ENCODE assay signal across 16 cellular contexts in the genomic region with DNA sequence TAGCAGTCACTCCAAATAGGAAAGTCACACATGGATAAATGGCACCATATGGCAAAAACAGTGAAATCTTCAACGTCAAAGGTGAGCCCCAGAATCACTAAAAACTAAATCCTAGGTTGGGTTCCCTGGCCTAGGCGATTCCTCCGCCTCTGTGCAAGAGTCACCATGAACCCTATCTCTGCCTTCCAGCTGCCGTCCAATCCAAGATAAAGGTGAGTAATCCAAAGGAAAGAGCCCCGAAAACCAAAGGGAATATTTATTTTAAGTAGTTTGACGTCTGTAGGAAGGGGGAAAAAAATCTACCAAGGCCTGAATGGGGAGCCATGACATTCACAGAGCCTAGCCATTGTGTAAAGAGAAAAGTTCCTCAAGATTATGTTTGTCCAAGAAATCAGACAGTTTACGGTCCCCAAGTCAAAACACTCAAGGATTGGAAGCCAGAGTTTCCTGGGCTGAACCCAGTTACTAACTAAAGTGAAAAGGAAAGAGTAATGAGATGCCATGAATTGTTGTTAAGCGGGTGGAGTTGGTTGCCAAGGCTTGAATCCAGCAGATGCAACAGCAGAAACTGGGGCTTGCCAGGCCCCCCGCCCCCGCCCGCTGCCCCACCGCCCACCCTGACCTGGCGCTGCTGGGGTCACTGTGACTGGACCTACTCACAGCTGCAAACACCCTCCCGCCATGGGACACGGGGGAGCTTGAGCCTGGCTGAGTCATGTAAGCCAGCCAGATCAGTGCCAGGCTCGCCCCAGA. TPM values are rescaled to one million over a fixed set of nuclear protein-coding genes. Genes with fewer than 3 reads are reported as not detected.
DNase-seq lines count a peak whose midpoint lies in the region; ATAC-seq and TF ChIP-seq lines count a peak whose summit lies in the region.
"Had no signal": no experiment of that assay in that cellular context is flagged by ENCODE, and none has a peak within 500 bp of the region (broad histone marks: within the 10 kb centered on the region; RNA-seq: fewer than 3 reads in every experiment).

No MANE protein-coding gene starts in this region.

- H2AFZ ChIP-seq in GM23338, result no peak overlapping the region
- H2AFZ ChIP-seq: PC-9 had no signal

- ATAC-seq in naive thymus-derived CD4-positive, alpha-beta T cell, result no peak
- ATAC-seq in GM23338, result no peak
- ATAC-seq in HG02970 (IDR thresholded peaks at IDR 0.05; ENCODE audit: low FRiP score, unreplicated experiment), result no peak
- no peak for ATAC-seq in GM21576 (IDR thresholded peaks at IDR 0.05; ENCODE audit: unreplicated experiment)

- POLR2A ChIA-PET in naive thymus-derived CD4-positive, alpha-beta T cell (lab: Charles Lee), result interaction anchor here (0.7 to 18.7 kb wide), 18 partner anchors 9 to 454 kb away, joined by 3 to 546 read pairs (median 16); no protein-coding TSS in a partner anchor

- no peak overlapping the region for H3K27ac ChIP-seq in right atrium auricular region
- H3K27ac ChIP-seq in naive thymus-derived CD4-positive, alpha-beta T cell (ENCODE audit: low read depth, low read length), result peak overlapping the region; percentile 73
- H3K27ac ChIP-seq in GM23338 (ENCODE audit: low read depth), result no peak overlapping the region
- H3K27ac ChIP-seq: cardiac muscle cell, PC-9 had no signal

- H3K4me3 Mint-ChIP-seq in activated T-helper 1 cell treated with anti-CD3 and anti-CD28 coated beads, Interleukin-12 subunit alpha, Interleukin-12 subunit beta, Interleukin-2, Interleukin-4 antibody, amounts not matched to agents 30 ng/mL and 10 ng/mL and 1 ng/mL, durations not matched to agents 14 hours and 24 hours and 36 hours, result peak overlapping the region; percentile 76
- H3K4me3 Mint-ChIP-seq in naive thymus-derived CD4-positive, alpha-beta T cell, result peak overlapping the region; percentile 74 to 89 (median 80)
- H3K4me3 Mint-ChIP-seq in GM23338, result no peak overlapping the region

- H3K4me3 ChIP-seq in right atrium auricular region (no peak overlapping the region), GM23338 (no peak overlapping the region)
- H3K4me3 ChIP-seq in naive thymus-derived CD4-positive, alpha-beta T cell (ENCODE audit: low read length), result no peak overlapping the region
- H3K4me3 ChIP-seq: cardiac muscle cell, PC-9 had no signal

- H3K79me2 ChIP-seq in GM23338 (replicated peaks; ENCODE audit: insufficient read depth), result no peaks in the 10 kb centered on the region

- H3K9me3 Mint-ChIP-seq in activated T-helper 1 cell treated with anti-CD3 and anti-CD28 coated beads, Interleukin-12 subunit alpha, Interleukin-12 subunit beta, Interleukin-2, Interleukin-4 antibody, amounts not matched to agents 30 ng/mL and 10 ng/mL and 1 ng/mL, durations not matched to agents 14 hours and 24 hours and 36 hours, result no peaks in the 10 kb centered on the region
- H3K9me3 Mint-ChIP-seq in naive thymus-derived CD4-positive, alpha-beta T cell, result peaks cover 0 to 2% (median 0%) of the 10 kb centered on the region in 11 donors
- no peaks in the 10 kb centered on the region for H3K9me3 Mint-ChIP-seq in GM23338

- H4K20me1 ChIP-seq in GM23338 (replicated peaks; ENCODE audit: insufficient read depth), result no peaks in the 10 kb centered on the region

- intact Hi-C loops in cardiac septum (cut with DNase I), result loop anchor here (5.0 kb wide), 2 partner anchors 70 to 160 kb away; no protein-coding TSS in a partner anchor
- intact Hi-C loops in activated T-helper 1 cell treated with anti-CD3 and anti-CD28 coated beads, Interleukin-12 subunit alpha, Interleukin-12 subunit beta, Interleukin-2, Interleukin-4 antibody, amounts not matched to agents 30 ng/mL and 10 ng/mL and 1 ng/mL, durations not matched to agents 14 hours and 24 hours and 36 hours (cut with micrococcal nuclease), result no loop called here
- intact Hi-C loops in naive thymus-derived CD4-positive, alpha-beta T cell (cut with micrococcal nuclease), result no loop called here

- H3K4me1 ChIP-seq in right atrium auricular region (no peaks in the 10 kb centered on the region), GM23338 (ENCODE audit: insufficient read depth) (peaks cover 27% of the 10 kb centered on the region)
- peaks cover 68 to 94% of the 10 kb centered on the region in 2 donors for H3K4me1 ChIP-seq in naive thymus-derived CD4-positive, alpha-beta T cell (ENCODE audit: control insufficient read depth in 2 of 2, insufficient read depth in 2 of 2, low read length in 2 of 2)
- H3K4me1 ChIP-seq: BE2C had no signal

- peaks cover 100% of the 10 kb centered on the region for H3K4me1 Mint-ChIP-seq in activated T-helper 1 cell treated with anti-CD3 and anti-CD28 coated beads, Interleukin-12 subunit alpha, Interleukin-12 subunit beta, Interleukin-2, Interleukin-4 antibody, amounts not matched to agents 30 ng/mL and 10 ng/mL and 1 ng/mL, durations not matched to agents 14 hours and 24 hours and 36 hours (ENCODE audit: low read depth)
- peaks cover 76 to 100% (median 99%) of the 10 kb centered on the region in 7 donors for H3K4me1 Mint-ChIP-seq in naive thymus-derived CD4-positive, alpha-beta T cell
- peaks cover 41% of the 10 kb centered on the region for H3K4me1 Mint-ChIP-seq in GM23338

- no peak overlapping the region for H3K4me2 ChIP-seq in GM23338
- H3K4me2 ChIP-seq: PC-9 had no signal

- H3F3A ChIP-seq in GM23338 (replicated peaks; ENCODE audit: low read depth), result no peaks in the 10 kb centered on the region

- H3K9me2 ChIP-seq in GM23338 (ENCODE audit: insufficient read depth), result no peaks in the 10 kb centered on the region

- H3K27ac Mint-ChIP-seq in activated T-helper 1 cell treated with anti-CD3 and anti-CD28 coated beads, Interleukin-12 subunit alpha, Interleukin-12 subunit beta, Interleukin-2, Interleukin-4 antibody, amounts not matched to agents 30 ng/mL and 10 ng/mL and 1 ng/mL, durations not matched to agents 14 hours and 24 hours and 36 hours, result peak overlapping the region; percentile 97
- H3K27ac Mint-ChIP-seq in naive thymus-derived CD4-positive, alpha-beta T cell, result peak overlapping the region; percentile 95 to 100 (median 98)
- H3K27ac Mint-ChIP-seq in GM23338, result no peak overlapping the region

- H3K36me3 Mint-ChIP-seq in activated T-helper 1 cell treated with anti-CD3 and anti-CD28 coated beads, Interleukin-12 subunit alpha, Interleukin-12 subunit beta, Interleukin-2, Interleukin-4 antibody, amounts not matched to agents 30 ng/mL and 10 ng/mL and 1 ng/mL, durations not matched to agents 14 hours and 24 hours and 36 hours (ENCODE audit: low read depth), result peaks cover 3% of the 10 kb centered on the region
- H3K36me3 Mint-ChIP-seq in naive thymus-derived CD4-positive, alpha-beta T cell, result peaks cover 0 to 1% (median 0%) of the 10 kb centered on the region in 5 donors
- H3K36me3 Mint-ChIP-seq in GM23338 (ENCODE audit: low read depth), result no peaks in the 10 kb centered on the region

- no peaks in the 10 kb centered on the region for H3K36me3 ChIP-seq in right atrium auricular region
- H3K36me3 ChIP-seq in naive thymus-derived CD4-positive, alpha-beta T cell (ENCODE audit: control insufficient read depth in 2 of 3, insufficient read depth in 3 of 3, low read length in 3 of 3), result no peaks in the 10 kb centered on the region
- no peaks in the 10 kb centered on the region for H3K36me3 ChIP-seq in GM23338 (ENCODE audit: insufficient read depth)
- H3K36me3 ChIP-seq: BE2C, cardiac muscle cell, neutrophil had no signal

- TF ChIP-seq CTCF in right atrium auricular region (IDR thresholded peaks at IDR 0.05) (no peak), GM23338 (conservative IDR thresholded peaks at IDR 0.05; ENCODE audit: low read depth in 2 of 2) (no peak)

- no peaks in the 10 kb centered on the region for H3K27me3 Mint-ChIP-seq in activated T-helper 1 cell treated with anti-CD3 and anti-CD28 coated beads, Interleukin-12 subunit alpha, Interleukin-12 subunit beta, Interleukin-2, Interleukin-4 antibody, amounts not matched to agents 30 ng/mL and 10 ng/mL and 1 ng/mL, durations not matched to agents 14 hours and 24 hours and 36 hours (ENCODE audit: insufficient read depth)
- no peaks in the 10 kb centered on the region for H3K27me3 Mint-ChIP-seq in naive thymus-derived CD4-positive, alpha-beta T cell
- H3K27me3 Mint-ChIP-seq in GM23338 (ENCODE audit: insufficient read depth, low read depth, poor library complexity), result peaks cover 8% of the 10 kb centered on the region

- no peaks in the 10 kb centered on the region for H3K27me3 ChIP-seq in right atrium auricular region
- no peaks in the 10 kb centered on the region for H3K27me3 ChIP-seq in naive thymus-derived CD4-positive, alpha-beta T cell (ENCODE audit: control insufficient read depth in 2 of 2, insufficient read depth in 2 of 2, low read length in 2 of 2)
- H3K27me3 ChIP-seq in GM23338 (ENCODE audit: insufficient read depth), result no peaks in the 10 kb centered on the region
- H3K27me3 ChIP-seq: BE2C, neutrophil had no signal

- DNase-seq in right atrium auricular region (ENCODE audit: low spot score) (peak; percentile 57), cardiac septum (ENCODE audit: low spot score) (no peak), NCI-H345 treated with DMSO at 0.1 percent for 48 hours (lab: John Stamatoyannopoulos, UW; ENCODE audit: unreplicated experiment) (no peak), GM23338 (ENCODE audit: low spot score) (no peak)
- no peak for DNase-seq in activated T-helper 1 cell treated with anti-CD3 and anti-CD28 coated beads, Interleukin-12 subunit alpha, Interleukin-12 subunit beta, Interleukin-2, Interleukin-4 antibody, amounts not matched to agents 30 ng/mL and 10 ng/mL and 1 ng/mL, durations not matched to agents 14 hours and 24 hours and 36 hours (ENCODE audit: low spot score)
- no peak for DNase-seq in naive thymus-derived CD4-positive, alpha-beta T cell
- DNase-seq: activated CD4-positive, CD25-positive, alpha-beta regulatory T cell treated with anti-CD3 and anti-CD28 coated beads, Interleukin-2, amount 50 U/mL, for 72 hours; BE2C; DMS79 treated with DMSO at 0.1 percent for 48 hours; NCI-H1105; NCI-H446; PC-9 had no signal

- no peaks in the 10 kb centered on the region for H3K9me3 ChIP-seq in right atrium auricular region
- H3K9me3 ChIP-seq in naive thymus-derived CD4-positive, alpha-beta T cell (ENCODE audit: control insufficient read depth in 2 of 3, low read length in 3 of 3), result no peaks in the 10 kb centered on the region
- H3K9me3 ChIP-seq: BE2C, neutrophil had no signal

- CTCF ChIA-PET in naive thymus-derived CD4-positive, alpha-beta T cell (lab: Charles Lee), result interaction anchor here (1.1 to 7.6 kb wide), 7 partner anchors 17 to 455 kb away, joined by 6 to 148 read pairs (median 17); no protein-coding TSS in a partner anchor

TF ChIP-seq in GM23338, 12 proteins besides CTCF, POLR2A, EP300 and RAD21 (continues in another document):
- TF ChIP-seq ZNF114 (CRISPR knock-in tag; IDR thresholded peaks at IDR 0.05), result no peak

RNA-seq across cellular contexts. Expression of a gene that starts 39.7 kb away (rescaled TPM):
- total RNA-seq in right atrium auricular region, result 10 to 100 TPM; 37.9 to 46.6 TPM
- total RNA-seq in cardiac septum, result 54.2 TPM
- 609 and 619 TPM in 2 replicates for total RNA-seq in activated T-helper 1 cell treated with anti-CD3 and anti-CD28 coated beads, Interleukin-12 subunit alpha, Interleukin-12 subunit beta, Interleukin-2, Interleukin-4 antibody, amounts not matched to agents 30 ng/mL and 10 ng/mL and 1 ng/mL, durations not matched to agents 14 hours and 24 hours and 36 hours
- 100 to 1,000 TPM; 659 to 871 (median 773) TPM for total RNA-seq in naive thymus-derived CD4-positive, alpha-beta T cell
- 100 to 1,000 TPM; 514 to 634 TPM for polyA plus RNA-seq in naive thymus-derived CD4-positive, alpha-beta T cell
- 49.0 and 52.6 TPM in 2 replicates for total RNA-seq in GM23338 (2014; rRNA removed; shearing (Covaris generic))
- polyA plus RNA-seq in GM23338 (2016; fragmentation: Nextera tagmentation; extraction: Ambion mirVana), result 25.2 and 25.6 TPM in 2 replicates

Comparison
In these comparisons a context has a peak if more than half of its experiments do, and no peak if none do; other contexts are left out.
1. RNA of a gene that starts 39.7 kb away (total RNA-seq): 659 to 871 TPM in naive thymus-derived CD4-positive, alpha-beta T cell and 609 to 619 TPM in activated T-helper 1 cell treated with anti-CD3 and anti-CD28 coated beads, Interleukin-12 subunit alpha, Interleukin-12 subunit beta, Interleukin-2, Interleukin-4 antibody, amounts not matched to agents 30 ng/mL and 10 ng/mL and 1 ng/mL, durations not matched to agents 14 hours and 24 hours and 36 hours; 54.2 TPM in cardiac septum (single experiment), 49.0 to 52.6 TPM in GM23338 and 37.9 to 46.6 TPM in right atrium auricular region; every median in the first group is over 10 times any median in the second.